In the genomic region with DNA sequence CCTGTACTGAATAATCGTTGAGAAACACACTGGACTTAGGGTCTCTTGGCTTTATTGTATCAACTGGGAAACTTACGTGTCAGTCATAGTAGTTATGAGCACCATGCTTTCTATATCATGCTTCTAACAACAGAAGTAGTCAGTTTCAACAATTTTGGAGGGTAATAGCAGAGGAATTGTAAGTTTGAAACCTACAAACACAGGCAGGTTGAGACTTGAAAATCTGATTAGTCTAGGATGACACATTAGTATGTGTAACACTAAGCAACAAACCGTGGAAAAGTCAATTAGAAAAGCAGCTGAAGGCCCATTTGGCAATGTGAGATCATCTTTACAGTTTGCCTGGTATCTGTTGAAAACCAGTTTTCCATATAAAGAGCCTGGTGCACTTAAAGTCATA, we compare ENCODE assay signal across 1 cellular context.
TF ChIP-seq lines count a peak whose summit lies in the region.

No MANE protein-coding gene starts in this region.

TF ChIP-seq in HEK293, 187 proteins besides CTCF, POLR2A, EP300 and RAD21 (continued from another document):
- TF ChIP-seq, protein P1, sequence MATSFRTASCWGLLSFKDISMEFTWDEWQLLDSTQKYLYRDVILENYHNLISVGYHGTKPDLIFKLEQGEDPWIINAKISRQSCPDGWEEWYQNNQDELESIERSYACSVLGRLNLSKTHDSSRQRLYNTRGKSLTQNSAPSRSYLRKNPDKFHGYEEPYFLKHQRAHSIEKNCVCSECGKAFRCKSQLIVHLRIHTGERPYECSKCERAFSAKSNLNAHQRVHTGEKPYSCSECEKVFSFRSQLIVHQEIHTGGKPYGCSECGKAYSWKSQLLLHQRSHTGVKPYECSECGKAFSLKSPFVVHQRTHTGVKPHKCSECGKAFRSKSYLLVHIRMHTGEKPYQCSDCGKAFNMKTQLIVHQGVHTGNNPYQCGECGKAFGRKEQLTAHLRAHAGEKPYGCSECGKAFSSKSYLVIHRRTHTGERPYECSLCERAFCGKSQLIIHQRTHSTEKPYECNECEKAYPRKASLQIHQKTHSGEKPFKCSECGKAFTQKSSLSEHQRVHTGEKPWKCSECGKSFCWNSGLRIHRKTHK (tag by site-specific recombination; IDR thresholded peaks at IDR 0.05) = no peak
- peak; percentile 90 for TF ChIP-seq ZEB2 (tag by site-specific recombination; IDR thresholded peaks at IDR 0.05)
- TF ChIP-seq, protein P2, sequence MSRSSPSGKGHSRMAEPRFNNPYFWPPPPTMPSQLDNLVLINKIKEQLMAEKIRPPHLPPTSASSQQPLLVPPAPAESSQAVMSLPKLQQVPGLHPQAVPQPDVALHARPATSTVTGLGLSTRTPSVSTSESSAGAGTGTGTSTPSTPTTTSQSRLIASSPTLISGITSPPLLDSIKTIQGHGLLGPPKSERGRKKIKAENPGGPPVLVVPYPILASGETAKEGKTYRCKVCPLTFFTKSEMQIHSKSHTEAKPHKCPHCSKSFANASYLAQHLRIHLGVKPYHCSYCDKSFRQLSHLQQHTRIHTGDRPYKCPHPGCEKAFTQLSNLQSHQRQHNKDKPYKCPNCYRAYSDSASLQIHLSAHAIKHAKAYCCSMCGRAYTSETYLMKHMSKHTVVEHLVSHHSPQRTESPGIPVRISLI (tag by site-specific recombination; IDR thresholded peaks at IDR 0.05) = no peak
- no peak for TF ChIP-seq FEZF1 (tag by site-specific recombination; IDR thresholded peaks at IDR 0.05)
- 0 out of 2 replicates have a peak, but pooled peaks have one; percentile 23 for TF ChIP-seq ZXDB (tag by site-specific recombination; IDR thresholded peaks at IDR 0.05)
- peak; percentile 80; the same call in 1 of the 2 replicates for TF ChIP-seq ZNF10 (tag by site-specific recombination; IDR thresholded peaks at IDR 0.05)
- TF ChIP-seq, protein P3, sequence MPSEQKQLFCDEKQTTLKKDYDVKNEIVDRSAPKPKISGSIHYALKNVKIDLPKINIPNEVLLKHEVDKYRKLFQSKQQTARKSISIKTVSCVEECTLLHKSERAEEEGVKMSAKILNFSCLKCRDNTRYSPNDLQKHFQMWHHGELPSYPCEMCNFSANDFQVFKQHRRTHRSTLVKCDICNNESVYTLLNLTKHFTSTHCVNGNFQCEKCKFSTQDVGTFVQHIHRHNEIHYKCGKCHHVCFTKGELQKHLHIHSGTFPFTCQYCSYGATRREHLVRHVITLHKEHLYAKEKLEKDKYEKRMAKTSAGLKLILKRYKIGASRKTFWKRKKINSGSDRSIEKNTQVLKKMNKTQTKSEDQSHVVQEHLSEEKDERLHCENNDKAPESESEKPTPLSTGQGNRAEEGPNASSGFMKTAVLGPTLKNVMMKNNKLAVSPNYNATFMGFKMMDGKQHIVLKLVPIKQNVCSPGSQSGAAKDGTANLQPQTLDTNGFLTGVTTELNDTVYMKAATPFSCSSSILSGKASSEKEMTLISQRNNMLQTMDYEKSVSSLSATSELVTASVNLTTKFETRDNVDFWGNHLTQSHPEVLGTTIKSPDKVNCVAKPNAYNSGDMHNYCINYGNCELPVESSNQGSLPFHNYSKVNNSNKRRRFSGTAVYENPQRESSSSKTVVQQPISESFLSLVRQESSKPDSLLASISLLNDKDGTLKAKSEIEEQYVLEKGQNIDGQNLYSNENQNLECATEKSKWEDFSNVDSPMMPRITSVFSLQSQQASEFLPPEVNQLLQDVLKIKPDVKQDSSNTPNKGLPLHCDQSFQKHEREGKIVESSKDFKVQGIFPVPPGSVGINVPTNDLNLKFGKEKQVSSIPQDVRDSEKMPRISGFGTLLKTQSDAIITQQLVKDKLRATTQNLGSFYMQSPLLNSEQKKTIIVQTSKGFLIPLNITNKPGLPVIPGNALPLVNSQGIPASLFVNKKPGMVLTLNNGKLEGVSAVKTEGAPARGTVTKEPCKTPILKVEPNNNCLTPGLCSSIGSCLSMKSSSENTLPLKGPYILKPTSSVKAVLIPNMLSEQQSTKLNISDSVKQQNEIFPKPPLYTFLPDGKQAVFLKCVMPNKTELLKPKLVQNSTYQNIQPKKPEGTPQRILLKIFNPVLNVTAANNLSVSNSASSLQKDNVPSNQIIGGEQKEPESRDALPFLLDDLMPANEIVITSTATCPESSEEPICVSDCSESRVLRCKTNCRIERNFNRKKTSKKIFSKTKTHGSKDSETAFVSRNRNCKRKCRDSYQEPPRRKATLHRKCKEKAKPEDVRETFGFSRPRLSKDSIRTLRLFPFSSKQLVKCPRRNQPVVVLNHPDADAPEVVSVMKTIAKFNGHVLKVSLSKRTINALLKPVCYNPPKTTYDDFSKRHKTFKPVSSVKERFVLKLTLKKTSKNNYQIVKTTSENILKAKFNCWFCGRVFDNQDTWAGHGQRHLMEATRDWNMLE (tag by site-specific recombination; conservative IDR thresholded peaks at IDR 0.05; ENCODE audit: low read depth) = peak; percentile 35; the same call in 1 of the 2 replicates
- TF ChIP-seq, protein P4, sequence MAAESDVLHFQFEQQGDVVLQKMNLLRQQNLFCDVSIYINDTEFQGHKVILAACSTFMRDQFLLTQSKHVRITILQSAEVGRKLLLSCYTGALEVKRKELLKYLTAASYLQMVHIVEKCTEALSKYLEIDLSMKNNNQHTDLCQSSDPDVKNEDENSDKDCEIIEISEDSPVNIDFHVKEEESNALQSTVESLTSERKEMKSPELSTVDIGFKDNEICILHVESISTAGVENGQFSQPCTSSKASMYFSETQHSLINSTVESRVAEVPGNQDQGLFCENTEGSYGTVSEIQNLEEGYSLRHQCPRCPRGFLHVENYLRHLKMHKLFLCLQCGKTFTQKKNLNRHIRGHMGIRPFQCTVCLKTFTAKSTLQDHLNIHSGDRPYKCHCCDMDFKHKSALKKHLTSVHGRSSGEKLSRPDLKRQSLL (tag by site-specific recombination; IDR thresholded peaks at IDR 0.05) = no peak
- no peak for TF ChIP-seq ZNF2 (tag by site-specific recombination; IDR thresholded peaks at IDR 0.05)
- peak; percentile 86 for TF ChIP-seq ZNF629 (tag by site-specific recombination; IDR thresholded peaks at IDR 0.05)
- TF ChIP-seq IKZF3 (tag by site-specific recombination; IDR thresholded peaks at IDR 0.05) = 0 out of 2 replicates have a peak, but pooled peaks have one; percentile 12
- TF ChIP-seq ZNF311 (tag by site-specific recombination; IDR thresholded peaks at IDR 0.05; ENCODE audit: borderline replicate concordance) = no peak
- TF ChIP-seq, protein P5, sequence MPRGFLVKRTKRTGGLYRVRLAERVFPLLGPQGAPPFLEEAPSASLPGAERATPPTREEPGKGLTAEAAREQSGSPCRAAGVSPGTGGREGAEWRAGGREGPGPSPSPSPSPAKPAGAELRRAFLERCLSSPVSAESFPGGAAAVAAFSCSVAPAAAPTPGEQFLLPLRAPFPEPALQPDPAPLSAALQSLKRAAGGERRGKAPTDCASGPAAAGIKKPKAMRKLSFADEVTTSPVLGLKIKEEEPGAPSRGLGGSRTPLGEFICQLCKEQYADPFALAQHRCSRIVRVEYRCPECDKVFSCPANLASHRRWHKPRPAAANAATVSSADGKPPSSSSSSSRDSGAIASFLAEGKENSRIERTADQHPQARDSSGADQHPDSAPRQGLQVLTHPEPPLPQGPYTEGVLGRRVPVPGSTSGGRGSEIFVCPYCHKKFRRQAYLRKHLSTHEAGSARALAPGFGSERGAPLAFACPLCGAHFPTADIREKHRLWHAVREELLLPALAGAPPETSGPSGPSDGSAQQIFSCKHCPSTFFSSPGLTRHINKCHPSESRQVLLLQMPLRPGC (tag by site-specific recombination; IDR thresholded peaks at IDR 0.05) = peak; percentile 86
- TF ChIP-seq, protein P6, sequence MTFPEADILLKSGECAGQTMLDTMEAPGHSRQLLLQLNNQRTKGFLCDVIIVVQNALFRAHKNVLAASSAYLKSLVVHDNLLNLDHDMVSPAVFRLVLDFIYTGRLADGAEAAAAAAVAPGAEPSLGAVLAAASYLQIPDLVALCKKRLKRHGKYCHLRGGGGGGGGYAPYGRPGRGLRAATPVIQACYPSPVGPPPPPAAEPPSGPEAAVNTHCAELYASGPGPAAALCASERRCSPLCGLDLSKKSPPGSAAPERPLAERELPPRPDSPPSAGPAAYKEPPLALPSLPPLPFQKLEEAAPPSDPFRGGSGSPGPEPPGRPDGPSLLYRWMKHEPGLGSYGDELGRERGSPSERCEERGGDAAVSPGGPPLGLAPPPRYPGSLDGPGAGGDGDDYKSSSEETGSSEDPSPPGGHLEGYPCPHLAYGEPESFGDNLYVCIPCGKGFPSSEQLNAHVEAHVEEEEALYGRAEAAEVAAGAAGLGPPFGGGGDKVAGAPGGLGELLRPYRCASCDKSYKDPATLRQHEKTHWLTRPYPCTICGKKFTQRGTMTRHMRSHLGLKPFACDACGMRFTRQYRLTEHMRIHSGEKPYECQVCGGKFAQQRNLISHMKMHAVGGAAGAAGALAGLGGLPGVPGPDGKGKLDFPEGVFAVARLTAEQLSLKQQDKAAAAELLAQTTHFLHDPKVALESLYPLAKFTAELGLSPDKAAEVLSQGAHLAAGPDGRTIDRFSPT (tag by site-specific recombination; IDR thresholded peaks at IDR 0.05) = peak; percentile 73; the same call in 1 of the 2 replicates
